ENCODE assay signal across 2 cellular contexts in genomic region chr5:38765461-38765861, GRCh38.
TF ChIP-seq lines count a peak whose summit lies in the region.

No MANE protein-coding gene starts in this region.

TF ChIP-seq in liver, 16 proteins besides CTCF, POLR2A, EP300 and RAD21 (continued from another document):
- no peak for TF ChIP-seq ZBTB33 (IDR thresholded peaks at IDR 0.05)
- TF ChIP-seq MAX (IDR thresholded peaks at IDR 0.05), result no peak
- TF ChIP-seq GABPA (IDR thresholded peaks at IDR 0.05 in 1 of 2, conservative IDR thresholded peaks at IDR 0.05 in 1 of 2), result no peak
- TF ChIP-seq EGR1 (IDR thresholded peaks at IDR 0.05; ENCODE audit: low read depth in 2 of 2), result no peak
- no peak for TF ChIP-seq SP1 (IDR thresholded peaks at IDR 0.05)
- TF ChIP-seq NR2F2 (IDR thresholded peaks at IDR 0.05), result peak; percentile 58
- no peak for TF ChIP-seq JUND (IDR thresholded peaks at IDR 0.05)
- TF ChIP-seq REST (IDR thresholded peaks at IDR 0.05), result no peak
- TF ChIP-seq RXRA (IDR thresholded peaks at IDR 0.05), result peak in 1 of 2 donors; percentile 17
- TF ChIP-seq YY1 (IDR thresholded peaks at IDR 0.05), result no peak
- TF ChIP-seq FOXA1 (IDR thresholded peaks at IDR 0.05), result no peak
- no peak for TF ChIP-seq ATF3 (IDR thresholded peaks at IDR 0.05)

TF ChIP-seq in HepG2, 621 proteins besides CTCF, POLR2A, EP300 and RAD21 (continued from another document):
- TF ChIP-seq ZNF513 (CRISPR knock-in tag; conservative IDR thresholded peaks at IDR 0.05) (no peak), RFX5 (IDR thresholded peaks at IDR 0.05; ENCODE audit: low read depth, low read length) (no peak), ATM (IDR thresholded peaks at IDR 0.05; ENCODE audit: borderline replicate concordance) (no peak), ZNF256 (CRISPR knock-in tag; conservative IDR thresholded peaks at IDR 0.05) (no peak), WIZ (CRISPR knock-in tag; IDR thresholded peaks at IDR 0.05) (no peak), KMT2B (CRISPR knock-in tag; IDR thresholded peaks at IDR 0.05) (no peak), ZFP36 (IDR thresholded peaks at IDR 0.05; ENCODE audit: borderline replicate concordance, low read depth, low read length, partially characterized antibody) (no peak)
